19 cellular contexts compared by ENCODE assay signal in the genomic region with DNA sequence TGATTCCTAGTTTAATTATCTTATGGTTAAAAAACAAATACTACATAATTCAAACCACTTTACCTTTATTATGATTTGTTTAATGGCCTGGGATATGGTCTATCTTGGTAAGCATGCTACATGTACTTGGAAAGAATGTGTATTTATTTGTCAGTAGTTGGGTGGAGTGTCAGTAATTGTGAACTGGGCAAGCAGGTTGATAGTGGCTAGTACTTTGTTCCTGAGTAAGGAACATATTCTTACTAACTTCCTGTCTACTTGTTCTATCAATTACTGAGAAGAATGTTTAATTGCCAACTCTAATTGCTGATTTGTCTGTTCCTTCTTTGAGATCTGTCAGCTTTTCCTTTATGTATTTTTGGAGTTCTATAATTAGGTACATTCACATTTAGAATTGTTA.
"Had no signal": no experiment of that assay in that cellular context is flagged by ENCODE, and none has a peak within 500 bp of the region (broad histone marks: within the 10 kb centered on the region; RNA-seq: fewer than 3 reads in every experiment).

No MANE protein-coding gene starts in this region.

- H3K27me3 ChIP-seq: body of pancreas, upper lobe of right lung had no signal

- H3K36me3 ChIP-seq: esophagus squamous epithelium, upper lobe of right lung had no signal

- H3K27ac Mint-ChIP-seq: activated CD4-positive, alpha-beta T cell treated with anti-CD3 and anti-CD28 coated beads, Interleukin-2, amount 10 ng/mL, durations not matched to agents 24 days and 14 days; endodermal cell; immature natural killer cell; stimulated activated naive B cell treated with anti-CD40 and anti-IgM and Interleukin-4, amounts not matched to agents 10 μg/mL and 1 μg/mL and 100 μg/mL, for 72 hours; T-helper 2 cell treated with Interferon-gamma antibody and Interleukin-4, amounts not matched to agents 5 μg/mL and 100 μg/mL, for 36 hours had no signal

- H3K36me3 Mint-ChIP-seq: activated naive CD8-positive, alpha-beta T cell; immature natural killer cell; naive thymus-derived CD8-positive, alpha-beta T cell; stimulated activated naive B cell treated with anti-CD40 and anti-IgM and Interleukin-4, amounts not matched to agents 10 μg/mL and 1 μg/mL and 100 μg/mL, for 72 hours had no signal

- H3K27me3 Mint-ChIP-seq: activated CD4-positive, alpha-beta T cell treated with anti-CD3 and anti-CD28 coated beads, Interleukin-2, amount 10 ng/mL, durations not matched to agents 24 days and 14 days; activated naive CD8-positive, alpha-beta T cell; naive thymus-derived CD8-positive, alpha-beta T cell; stimulated activated naive B cell treated with anti-CD40 and anti-IgM and Interleukin-4, amounts not matched to agents 10 μg/mL and 1 μg/mL and 100 μg/mL, for 72 hours had no signal

- H3K27ac ChIP-seq: body of pancreas, upper lobe of right lung had no signal

- H3K4me3 Mint-ChIP-seq: activated CD4-positive, alpha-beta T cell treated with anti-CD3 and anti-CD28 coated beads, Interleukin-2, amount 10 ng/mL, durations not matched to agents 24 days and 14 days; activated naive CD8-positive, alpha-beta T cell; endodermal cell; immature natural killer cell; naive thymus-derived CD8-positive, alpha-beta T cell; stimulated activated naive B cell treated with anti-CD40 and anti-IgM and Interleukin-4, amounts not matched to agents 10 μg/mL and 1 μg/mL and 100 μg/mL, for 72 hours; T-helper 2 cell treated with Interferon-gamma antibody and Interleukin-4, amounts not matched to agents 5 μg/mL and 100 μg/mL, for 36 hours had no signal

- ATAC-seq: body of pancreas; left cardiac atrium; naive thymus-derived CD8-positive, alpha-beta T cell; stimulated activated naive B cell treated with anti-CD40 and anti-IgM and Interleukin-4, amounts not matched to agents 10 μg/mL and 1 μg/mL and 100 μg/mL, for 72 hours; upper lobe of right lung had no signal

- H3K4me1 ChIP-seq: body of pancreas, upper lobe of right lung had no signal

- H3K9me3 Mint-ChIP-seq: activated CD4-positive, alpha-beta T cell treated with anti-CD3 and anti-CD28 coated beads, Interleukin-2, amount 10 ng/mL, durations not matched to agents 24 days and 14 days; endodermal cell; immature natural killer cell; naive thymus-derived CD8-positive, alpha-beta T cell; T-helper 2 cell treated with Interferon-gamma antibody and Interleukin-4, amounts not matched to agents 5 μg/mL and 100 μg/mL, for 36 hours had no signal

- H3K9me3 ChIP-seq: body of pancreas, esophagus squamous epithelium, upper lobe of right lung had no signal

- H3K4me1 Mint-ChIP-seq: activated CD4-positive, alpha-beta T cell treated with anti-CD3 and anti-CD28 coated beads, Interleukin-2, amount 10 ng/mL, durations not matched to agents 24 days and 14 days; endodermal cell had no signal

- DNase-seq: activated CD4-positive, alpha-beta T cell treated with anti-CD3 and anti-CD28 coated beads, Interleukin-2, amount 10 ng/mL, durations not matched to agents 24 days and 14 days; activated CD4-positive, CD25-positive, alpha-beta regulatory T cell; activated CD8-positive, alpha-beta memory T cell treated with anti-CD3 and anti-CD28 coated beads, Interleukin-2, amount 50 U/mL, for 48 hours; activated gamma-delta T cell treated with Interleukin-2 at 50 U/mL for 16 hours; amygdala; body of pancreas; cerebellar nuclear complex; endodermal cell; esophagus squamous epithelium; immature natural killer cell; left cardiac atrium; naive thymus-derived CD8-positive, alpha-beta T cell; retina; stimulated activated CD4-positive, alpha-beta T cell treated with anti-CD3 and anti-CD28 coated beads, Interleukin-2, amount 100 ng/mL, for 48 hours; stimulated activated naive B cell treated with anti-CD40 and anti-IgM and Interleukin-4, amounts not matched to agents 10 μg/mL and 1 μg/mL and 100 μg/mL, for 72 hours; SW 1271; upper lobe of right lung had no signal

- H3K4me3 ChIP-seq: body of pancreas, esophagus squamous epithelium, upper lobe of right lung had no signal
